In genomic region chr12:57258977-57259970, GRCh38 we compare ENCODE assay signal across 1 cellular context.
A peak's percentile ranks its signal among the peaks of the same experiment; 100 is the strongest.
TF ChIP-seq lines count a peak whose summit lies in the region.

No MANE protein-coding gene starts in this region.

TF ChIP-seq in SK-N-SH treated with all-trans-retinoic acid at 6 μM for 48 hours, 23 proteins besides CTCF, POLR2A, EP300 and RAD21:
- peak; percentile 61 for TF ChIP-seq ISL1 (CRISPR knock-in tag; IDR thresholded peaks at IDR 0.05)
- TF ChIP-seq ZC3H10 (CRISPR knock-in tag; IDR thresholded peaks at IDR 0.05), result no peak
- TF ChIP-seq TCF4 (CRISPR knock-in tag; IDR thresholded peaks at IDR 0.05; ENCODE audit: borderline replicate concordance), result peak; percentile 24; the same call in 1 of the 2 replicates
- 0 out of 2 replicates have a peak, but pooled peaks have one; percentile 41 for TF ChIP-seq TSHZ2 (CRISPR knock-in tag; IDR thresholded peaks at IDR 0.05)
TF ChIP-seq in SK-N-SH treated with all-trans-retinoic acid at 6 μM for 48 hours: peak in this region for 3.
